In genomic region chr5:141681695-141682641, GRCh38 we compare ENCODE assay signal across 8 cellular contexts. TPM values are rescaled to one million over a fixed set of nuclear protein-coding genes. Genes with fewer than 3 reads are reported as not detected.
DNase-seq lines count a peak whose midpoint lies in the region; ATAC-seq, FAIRE-seq and TF ChIP-seq lines count a peak whose summit lies in the region.

Gene ARAP3 (minus strand): TSS chr5:141682230. CDS start chr5:141680486, 1,744 bp downstream.

- no peak for FAIRE-seq in RCC 7860 (lab: Jason Lieb, UNC)

- H3K27me3 ChIP-seq in HAP-1 (ENCODE audit: low read depth) (no peaks in the 10 kb centered on the region), gastroesophageal sphincter (no peaks in the 10 kb centered on the region)

- H3K4me1 Mint-ChIP-seq in activated naive CD8-positive, alpha-beta T cell (ENCODE audit: low read depth): peaks cover 25% of the 10 kb centered on the region
- H3K4me1 Mint-ChIP-seq in nephron: peaks cover 13% of the 10 kb centered on the region

- 11% methylated on average over 3 of the region's 77 CpGs; no CpG with 5 or more reads in 1 of the 2 donors for WGBS in gastroesophageal sphincter (ENCODE audit: low coverage in 1 of 2), 2 donors

- no peak for TF ChIP-seq POLR2A in gastroesophageal sphincter (IDR thresholded peaks at IDR 0.05)

- H3K27ac Mint-ChIP-seq in activated naive CD8-positive, alpha-beta T cell: peak within 1 kb of the TSS; percentile 69
- H3K27ac Mint-ChIP-seq in nephron: peak within 1 kb of the TSS; percentile 87 to 93 (median 93)

- H3K9me3 ChIP-seq in HAP-1 (no peaks in the 10 kb centered on the region), gastroesophageal sphincter (no peaks in the 10 kb centered on the region)

- no peak for TF ChIP-seq EP300 in gastroesophageal sphincter (IDR thresholded peaks at IDR 0.05)

- H3K4me3 ChIP-seq in HAP-1 (peak within 1 kb of the TSS; percentile 35), gastroesophageal sphincter (peak within 1 kb of the TSS; percentile 37 to 64)

- H3K36me3 Mint-ChIP-seq in activated naive CD8-positive, alpha-beta T cell: peaks cover 3% of the 10 kb centered on the region
- peaks cover 13% of the 10 kb centered on the region for H3K36me3 Mint-ChIP-seq in nephron (ENCODE audit: low read depth)

- ATAC-seq in gastroesophageal sphincter: peak; percentile 91
- no peak for ATAC-seq in HG03378 (IDR thresholded peaks at IDR 0.05; ENCODE audit: unreplicated experiment)
- ATAC-seq in GM21786 (IDR thresholded peaks at IDR 0.05; ENCODE audit: unreplicated experiment): no peak

- TF ChIP-seq CTCF in gastroesophageal sphincter (IDR thresholded peaks at IDR 0.05) (no peak), nephron (IDR thresholded peaks at IDR 0.05; ENCODE audit: unreplicated experiment in 3 of 3) (no peak)

- H3K27me3 Mint-ChIP-seq in activated naive CD8-positive, alpha-beta T cell: no peaks in the 10 kb centered on the region
- peaks cover 28% of the 10 kb centered on the region for H3K27me3 Mint-ChIP-seq in nephron (ENCODE audit: low read depth)

- H3K36me3 ChIP-seq in HAP-1 (replicated peaks): no peaks in the 10 kb centered on the region
- H3K36me3 ChIP-seq in gastroesophageal sphincter: no peaks in the 10 kb centered on the region

- H3K4me3 Mint-ChIP-seq in activated naive CD8-positive, alpha-beta T cell: peak within 1 kb of the TSS; percentile 77
- H3K4me3 Mint-ChIP-seq in nephron: peak within 1 kb of the TSS; percentile 81 to 86 (median 85)

- H3K9me3 Mint-ChIP-seq in activated naive CD8-positive, alpha-beta T cell (ENCODE audit: low read depth): no peaks in the 10 kb centered on the region
- no peaks in the 10 kb centered on the region for H3K9me3 Mint-ChIP-seq in nephron

- in situ Hi-C loops in HAP-1 (cut with MboI; ENCODE audit: low sequenced_read_pairs): loop anchor here (25.0 kb wide), 1 partner anchor 455 kb away; no protein-coding TSS in a partner anchor

- peak within 1 kb of the TSS in 3 of 4 donors; percentile 76 to 80 (median 77) for H3K27ac ChIP-seq in gastroesophageal sphincter

- DNase-seq in HAP-1 (ENCODE audit: low spot score in 2 of 2): peak; percentile 58 to 85
- peak; percentile 70 for DNase-seq in RCC 7860 (ENCODE audit: low spot score)
- DNase-seq in ureter (ENCODE audit: low spot score): peak; percentile 89

- peaks cover 23% of the 10 kb centered on the region for H3K4me1 ChIP-seq in HAP-1
- H3K4me1 ChIP-seq in gastroesophageal sphincter: peaks cover 0 to 28% (median 6%) of the 10 kb centered on the region in 3 donors

RNA-seq across cellular contexts. Expression of gene ARAP3, which starts in this region (rescaled TPM):
- 1 to 10 TPM; 5.3 to 7.2 (median 6.2) TPM for total RNA-seq in gastroesophageal sphincter
- total RNA-seq in ureter: 39.2 TPM
